ENCODE assay signal across 16 cellular contexts in the genomic region with DNA sequence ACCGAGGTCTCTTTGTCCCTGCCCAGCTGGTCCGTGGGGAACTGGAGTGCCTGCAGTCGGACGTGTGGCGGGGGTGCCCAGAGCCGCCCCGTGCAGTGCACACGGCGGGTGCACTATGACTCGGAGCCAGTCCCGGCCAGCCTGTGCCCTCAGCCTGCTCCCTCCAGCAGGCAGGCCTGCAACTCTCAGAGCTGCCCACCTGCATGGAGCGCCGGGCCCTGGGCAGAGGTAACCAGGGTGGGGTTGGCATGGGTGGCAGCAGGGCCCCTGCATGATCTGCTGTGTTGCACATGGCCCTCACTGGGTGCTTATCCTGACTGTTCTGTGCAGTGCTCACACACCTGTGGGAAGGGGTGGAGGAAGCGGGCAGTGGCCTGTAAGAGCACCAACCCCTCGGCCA.
"Had no signal": no experiment of that assay in that cellular context is flagged by ENCODE, and none has a peak within 500 bp of the region (broad histone marks: within the 10 kb centered on the region; RNA-seq: fewer than 3 reads in every experiment).

No MANE protein-coding gene starts in this region.

- H3K27me3 ChIP-seq: colonic mucosa, suprapubic skin, transverse colon had no signal

- H3K4me1 ChIP-seq: colonic mucosa, parathyroid adenoma, transverse colon had no signal

- H3K27ac ChIP-seq: colonic mucosa, parathyroid adenoma, suprapubic skin, transverse colon had no signal

- H2AFZ ChIP-seq: parathyroid adenoma had no signal

- H3K9me3 ChIP-seq: colonic mucosa, suprapubic skin, transverse colon had no signal

- H3K4me2 ChIP-seq: smooth muscle cell had no signal

- DNase-seq: colonic mucosa; dermis blood vessel endothelial cell; effector memory CD4-positive, alpha-beta T cell; erythroblast; stimulated activated CD4-positive, alpha-beta T cell treated with anti-CD3 and anti-CD28 coated beads, Interleukin-12 subunit alpha, Interleukin-12 subunit beta, amount 100 ng/mL, for 4 hours; stimulated activated CD4-positive, alpha-beta T cell treated with anti-CD3 and anti-CD28 coated beads, Interleukin-1b, Interleukin-23, amount 100 ng/mL, for 48 hours; stimulated activated CD4-positive, alpha-beta T cell treated with anti-CD3 and anti-CD28 coated beads, Interleukin-4, amount 100 ng/mL, for 1 hour; stimulated activated CD8-positive, alpha-beta memory T cell treated with anti-CD3 and anti-CD28 coated beads, Interleukin-4, amount 100 ng/mL, for 48 hours; transverse colon had no signal

- H3K36me3 ChIP-seq: colonic mucosa, suprapubic skin, transverse colon had no signal

- FAIRE-seq: frontal cortex, keratinocyte had no signal

- ATAC-seq: sciatic nerve had no signal

- H3K4me3 ChIP-seq: colonic mucosa, lung, smooth muscle cell, suprapubic skin, transverse colon had no signal

- H3K9ac ChIP-seq: parathyroid adenoma had no signal
